ENCODE assay signal across 8 cellular contexts in genomic region chr1:109718495-109718894, GRCh38. TPM values are rescaled to one million over a fixed set of nuclear protein-coding genes. Genes with fewer than 3 reads are reported as not detected.
DNase-seq lines count a peak whose midpoint lies in the region; TF ChIP-seq lines count a peak whose summit lies in the region.
"Had no signal": no experiment of that assay in that cellular context is flagged by ENCODE, and none has a peak within 500 bp of the region (broad histone marks: within the 10 kb centered on the region; RNA-seq: fewer than 3 reads in every experiment).

No MANE protein-coding gene starts in this region.

- peak overlapping the region; percentile 43 for H4K91ac ChIP-seq in mesenchymal stem cell (ENCODE audit: low read length)

- H3K79me1 ChIP-seq in mesenchymal stem cell (replicated peaks; ENCODE audit: low read length, poor library complexity, severe bottlenecking): no peaks in the 10 kb centered on the region

- H4K8ac ChIP-seq in mesenchymal stem cell (ENCODE audit: low read length): no peak overlapping the region

- peak; percentile 32 for TF ChIP-seq CTCF in HEK293 (tag by site-specific recombination; IDR thresholded peaks at IDR 0.05)

- H2BK5ac ChIP-seq in mesenchymal stem cell (ENCODE audit: low read depth, low read length, poor library complexity, severe bottlenecking): no peak overlapping the region

- peak overlapping the region; percentile 7 to 57 for H2BK12ac ChIP-seq in mesenchymal stem cell (ENCODE audit: low read length in 2 of 2)

- no peak overlapping the region for H3K18ac ChIP-seq in mesenchymal stem cell (ENCODE audit: low read depth in 1 of 2, low read length in 2 of 2)

- no peak overlapping the region for H2AFZ ChIP-seq in mesenchymal stem cell (ENCODE audit: low read depth, low read length)

- H3K4me1 ChIP-seq in HEK293 (ENCODE audit: control insufficient read depth, insufficient read depth, low read length): no peaks in the 10 kb centered on the region
- H3K4me1 ChIP-seq in mesenchymal stem cell (ENCODE audit: control insufficient read depth, insufficient read depth, low read depth, low read length): peaks cover 2% of the 10 kb centered on the region

- H2BK120ac ChIP-seq in mesenchymal stem cell (ENCODE audit: low read depth, low read length): no peak overlapping the region

- H2BK15ac ChIP-seq in mesenchymal stem cell (ENCODE audit: low read depth, poor library complexity, severe bottlenecking): no peak overlapping the region

- POLR2A ChIA-PET in HEK293 (lab: Yijun Ruan, JAX): no interaction called here

- H3K4me3 ChIP-seq in HEK293 (ENCODE audit: low read depth, low read length) (no peak overlapping the region), mesenchymal stem cell (ENCODE audit: insufficient read depth in 1 of 2, low read depth in 1 of 2, low read length in 2 of 2) (no peak overlapping the region)

- H3K36me3 ChIP-seq in HEK293 (ENCODE audit: control insufficient read depth in 2 of 2, insufficient read depth in 1 of 2, low read length in 2 of 2): no peaks in the 10 kb centered on the region
- H3K36me3 ChIP-seq in mesenchymal stem cell (ENCODE audit: control insufficient read depth in 1 of 2, insufficient read depth in 2 of 2, low read depth in 1 of 2, low read length in 2 of 2): no peaks in the 10 kb centered on the region

- CTCF ChIA-PET in HEK293 (lab: Yijun Ruan, JAX): interaction anchor here (1.5 to 2.3 kb wide), 2 partner anchors 55 to 78 kb away, joined by 11 to 12 read pairs; no protein-coding TSS in a partner anchor

- H3K9me3 ChIP-seq in HEK293 (ENCODE audit: control insufficient read depth, insufficient read depth, low read depth, low read length) (no peaks in the 10 kb centered on the region), mesenchymal stem cell (ENCODE audit: control insufficient read depth, low read length) (peaks cover 3% of the 10 kb centered on the region)

- H3K23ac ChIP-seq in mesenchymal stem cell (ENCODE audit: low read length in 2 of 2): no peak overlapping the region

- WGBS in mesenchymal stem cell: 97% methylated on average over 2 of the region's 2 CpGs

- no peak overlapping the region for H3K14ac ChIP-seq in mesenchymal stem cell (ENCODE audit: low read length in 2 of 2)

- H3K27me3 ChIP-seq in mesenchymal stem cell (ENCODE audit: control insufficient read depth in 1 of 2, insufficient read depth in 1 of 2, low read length in 2 of 2): peaks cover 2 to 3% of the 10 kb centered on the region in 2 experiments

- H2AK5ac ChIP-seq in mesenchymal stem cell (ENCODE audit: low read length, severe bottlenecking): no peak overlapping the region

- no peak overlapping the region for H3K9ac ChIP-seq in mesenchymal stem cell (ENCODE audit: low read length)

- H3K4ac ChIP-seq in mesenchymal stem cell (ENCODE audit: low read depth in 1 of 2, low read length in 2 of 2): no peak overlapping the region

- peak; percentile 66 for DNase-seq in SW480 (ENCODE audit: low spot score)
- peak; percentile 6 for DNase-seq in mesenchymal stem cell
- DNase-seq in NCI-H187 treated with DMSO at 0.1 percent for 48 hours (lab: John Stamatoyannopoulos, UW): no peak
- no peak for DNase-seq in COR-L47 (lab: John Stamatoyannopoulos, UW)
- no peak for DNase-seq in mesenteric fat pad (ENCODE audit: low spot score)
- DNase-seq: left cardiac atrium had no signal

- no peak overlapping the region for H3K4me2 ChIP-seq in mesenchymal stem cell (ENCODE audit: low read length, poor library complexity, severe bottlenecking)

- H3K27ac ChIP-seq in HEK293 (ENCODE audit: extremely low read depth, low read depth, low read length) (no peak overlapping the region), mesenchymal stem cell (ENCODE audit: low read length, poor library complexity, severe bottlenecking) (no peak overlapping the region)

TF ChIP-seq in HEK293, 187 proteins besides CTCF, POLR2A, EP300 and RAD21:
- TF ChIP-seq ZFP37 (tag by site-specific recombination; IDR thresholded peaks at IDR 0.05) (no peak), ZNF558 (tag by site-specific recombination; IDR thresholded peaks at IDR 0.05) (no peak), ZNF211 (tag by site-specific recombination; IDR thresholded peaks at IDR 0.05; ENCODE audit: low read depth) (no peak), ZNF785 (tag by site-specific recombination; IDR thresholded peaks at IDR 0.05) (no peak), INSM2 (tag by site-specific recombination; IDR thresholded peaks at IDR 0.05) (no peak), ZNF23 (tag by site-specific recombination; IDR thresholded peaks at IDR 0.05; ENCODE audit: borderline replicate concordance) (no peak), ZNF561 (tag by site-specific recombination; IDR thresholded peaks at IDR 0.05; ENCODE audit: borderline replicate concordance) (no peak), KLF10 (tag by site-specific recombination; IDR thresholded peaks at IDR 0.05) (no peak), ZNF560 (tag by site-specific recombination; IDR thresholded peaks at IDR 0.05; ENCODE audit: borderline replicate concordance) (no peak), ZNF266 (tag by site-specific recombination; IDR thresholded peaks at IDR 0.05; ENCODE audit: low read depth) (no peak), ZNF701 (tag by site-specific recombination; IDR thresholded peaks at IDR 0.05) (no peak), ZNF248 (tag by site-specific recombination; IDR thresholded peaks at IDR 0.05) (no peak)

RNA-seq across cellular contexts. Expression of gene GSTM5, which starts 6.4 kb away (rescaled TPM):
- not detected for polyA plus RNA-seq in mesenchymal stem cell (2013, experiment 1 of 2)
- polyA plus RNA-seq in mesenchymal stem cell (2013, experiment 2 of 2): not detected
- total RNA-seq in mesenteric fat pad: 13.1 TPM

RNA-seq across cellular contexts. Expression of gene GSTM3, which starts 22.3 kb away (rescaled TPM):
- polyA plus RNA-seq in mesenchymal stem cell (2013, experiment 1 of 2): 203 TPM
- polyA plus RNA-seq in mesenchymal stem cell (2013, experiment 2 of 2): 207 TPM
- total RNA-seq in mesenteric fat pad: 16.0 TPM

RNA-seq across cellular contexts. Expression of gene GSTM1, which starts 30.9 kb away (rescaled TPM):
- 33.6 TPM for polyA plus RNA-seq in mesenchymal stem cell (2013, experiment 1 of 2)
- 34.4 TPM for polyA plus RNA-seq in mesenchymal stem cell (2013, experiment 2 of 2)
- not detected for total RNA-seq in mesenteric fat pad
- total RNA-seq: left cardiac atrium, urinary bladder had no signal

RNA-seq across cellular contexts. Expression of gene EPS8L3, which starts 45.2 kb away (rescaled TPM):
- polyA plus RNA-seq in mesenchymal stem cell (2013, experiment 1 of 2): not detected
- not detected for polyA plus RNA-seq in mesenchymal stem cell (2013, experiment 2 of 2)
- total RNA-seq in mesenteric fat pad: 0.58 TPM
- total RNA-seq: left cardiac atrium, urinary bladder had no signal

RNA-seq across cellular contexts. Expression of gene GSTM2, which starts 50.6 kb away (rescaled TPM):
- 75.2 TPM for polyA plus RNA-seq in mesenchymal stem cell (2013, experiment 1 of 2)
- 70.3 TPM for polyA plus RNA-seq in mesenchymal stem cell (2013, experiment 2 of 2)
- 51.2 TPM for total RNA-seq in mesenteric fat pad

Comparison
In these comparisons a context has a peak if more than half of its experiments do, and no peak if none do; other contexts are left out.
1. DNase-seq: peak in SW480 (single experiment) and mesenchymal stem cell (single experiment); none in NCI-H187 treated with DMSO at 0.1 percent for 48 hours (single experiment), COR-L47 (single experiment) and mesenteric fat pad (single experiment).